8 cellular contexts compared by ENCODE assay signal in genomic region chrX:65034292-65034640, GRCh38. TPM values are rescaled to one million over a fixed set of nuclear protein-coding genes. Genes with fewer than 3 reads are reported as not detected.
DNase-seq lines count a peak whose midpoint lies in the region; ATAC-seq and TF ChIP-seq lines count a peak whose summit lies in the region.

No MANE protein-coding gene starts in this region.

- H3K4me3 Mint-ChIP-seq in glutamatergic neuron (ENCODE audit: unreplicated experiment), result peak overlapping the region; percentile 80

- no peak overlapping the region for H3K27ac ChIP-seq in SK-N-MC

- H3K4me1 Mint-ChIP-seq in glutamatergic neuron (ENCODE audit: low read depth, unreplicated experiment), result no peaks in the 10 kb centered on the region

- H3K4me3 ChIP-seq in GM12864 (ENCODE audit: low read depth, low read length), result peak overlapping the region; percentile 63
- peak overlapping the region; percentile 80 for H3K4me3 ChIP-seq in SK-N-MC
- H3K4me3 ChIP-seq in skeletal muscle cell (ENCODE audit: low read depth, low read length), result peak overlapping the region; percentile 59

- no peak overlapping the region for H3K9ac ChIP-seq in SK-N-MC (ENCODE audit: insufficient read length)

- H3K9me3 ChIP-seq in SK-N-MC (ENCODE audit: low read depth, low read length), result no peaks in the 10 kb centered on the region

- H3K36me3 ChIP-seq in SK-N-MC (ENCODE audit: insufficient read depth, low read length), result no peaks in the 10 kb centered on the region

- ATAC-seq in GM18861 (IDR thresholded peaks at IDR 0.05; ENCODE audit: unreplicated experiment) (no peak), GM19395 (IDR thresholded peaks at IDR 0.05; ENCODE audit: unreplicated experiment) (no peak)

- peaks cover 2% of the 10 kb centered on the region for H3K9me3 Mint-ChIP-seq in glutamatergic neuron (ENCODE audit: unreplicated experiment)

- no peaks in the 10 kb centered on the region for H3K27me3 Mint-ChIP-seq in glutamatergic neuron (ENCODE audit: unreplicated experiment)

- TF ChIP-seq CTCF in GM12864 (IDR thresholded peaks at IDR 0.05; ENCODE audit: low read depth, low read length, missing control alignments), result no peak
- no peak for TF ChIP-seq CTCF in glutamatergic neuron (IDR thresholded peaks at IDR 0.05; ENCODE audit: partially characterized antibody, unreplicated experiment)

- DNase-seq in GM12864 (ENCODE audit: low read depth) (no peak), SK-N-MC (ENCODE audit: low read depth, low spot score) (no peak), glutamatergic neuron (no peak), skeletal muscle cell (ENCODE audit: low read depth) (no peak), NCI-H2029 treated with DMSO at 0.1 percent for 48 hours (lab: John Stamatoyannopoulos, UW) (no peak), EL (no peak)

- H3K36me3 Mint-ChIP-seq in glutamatergic neuron (ENCODE audit: unreplicated experiment), result no peaks in the 10 kb centered on the region

- no peak overlapping the region for H3K27ac Mint-ChIP-seq in glutamatergic neuron (ENCODE audit: unreplicated experiment)

RNA-seq across cellular contexts. Expression of gene ZC3H12B, which starts 0.4 kb away (rescaled TPM):
- total RNA-seq in glutamatergic neuron (ENCODE audit: unreplicated experiment), result 0.20 TPM

RNA-seq across cellular contexts. Expression of gene ZC4H2, which starts 58.0 kb away (rescaled TPM):
- 48.0 TPM for total RNA-seq in glutamatergic neuron (ENCODE audit: unreplicated experiment)
